In genomic region chr1:119329521-119329920, GRCh38 we compare ENCODE assay signal across 30 cellular contexts. TPM values are rescaled to one million over a fixed set of nuclear protein-coding genes. Genes with fewer than 3 reads are reported as not detected.
"Had no signal": no experiment of that assay in that cellular context is flagged by ENCODE, and none has a peak within 500 bp of the region (broad histone marks: within the 10 kb centered on the region; RNA-seq: fewer than 3 reads in every experiment).

No MANE protein-coding gene starts in this region.

- DNase-seq: activated CD4-positive, alpha-beta memory T cell treated with anti-CD3 and anti-CD28 coated beads for 36 hours; activated CD4-positive, alpha-beta T cell treated with anti-CD3 and anti-CD28 coated beads, Interleukin-2, amount 10 ng/mL, durations not matched to agents 24 days and 14 days; activated CD8-positive, alpha-beta memory T cell treated with anti-CD3 and anti-CD28 coated beads, Interleukin-2, amount 50 U/mL, for 4 hours; activated effector memory CD4-positive, alpha-beta T cell treated with anti-CD3 and anti-CD28 coated beads, Interleukin-2, amount 50 U/mL, for 16 hours; activated naive CD4-positive, alpha-beta T cell treated with anti-CD3 and anti-CD28 coated beads for 36 hours; activated naive CD8-positive, alpha-beta T cell treated with anti-CD3 and anti-CD28 coated beads for 36 hours; activated T-cell treated with anti-CD3 and anti-CD28 coated beads, Interleukin-2, amount 50 U/mL, for 1 hour; aorta; body of pancreas; cortex of kidney; effector memory CD8-positive, alpha-beta T cell; erythroblast; gastrocnemius medialis; hippocampal formation; immature natural killer cell; kidney; left colon; natural killer cell; posterior cingulate gyrus; right lobe of liver; stimulated activated CD4-positive, alpha-beta T cell treated with anti-CD3 and anti-CD28 coated beads, Interleukin-15, amount 100 ng/mL, for 24 hours; stimulated activated CD4-positive, alpha-beta T cell treated with anti-CD3 and anti-CD28 coated beads, Interleukin-2, amount 100 ng/mL, for 24 hours; stimulated activated naive B cell treated with anti-CD40 and anti-IgM and Interleukin-4, amounts not matched to agents 10 μg/mL and 1 μg/mL and 100 μg/mL, for 72 hours; stomach; thyroid gland; upper lobe of right lung had no signal

- H3K36me3 Mint-ChIP-seq: activated CD4-positive, alpha-beta memory T cell treated with anti-CD3 and anti-CD28 coated beads for 36 hours; activated naive CD8-positive, alpha-beta T cell treated with anti-CD3 and anti-CD28 coated beads for 36 hours; immature natural killer cell; mesothelial cell of epicardium; natural killer cell; stimulated activated naive B cell treated with anti-CD40 and anti-IgM and Interleukin-4, amounts not matched to agents 10 μg/mL and 1 μg/mL and 100 μg/mL, for 72 hours had no signal

- ATAC-seq: activated CD4-positive, CD25-positive, alpha-beta regulatory T cell treated with anti-CD3 and anti-CD28 coated beads, Interleukin-2, amount 50 U/mL, for 24 hours; body of pancreas; effector memory CD8-positive, alpha-beta T cell; gastrocnemius medialis; left colon; natural killer cell; right lobe of liver; stimulated activated naive B cell treated with anti-CD40 and anti-IgM and Interleukin-4, amounts not matched to agents 10 μg/mL and 1 μg/mL and 100 μg/mL, for 72 hours; upper lobe of right lung had no signal

- H3K4me3 Mint-ChIP-seq: activated CD4-positive, alpha-beta memory T cell treated with anti-CD3 and anti-CD28 coated beads for 36 hours; activated CD4-positive, alpha-beta T cell treated with anti-CD3 and anti-CD28 coated beads, Interleukin-2, amount 10 ng/mL, durations not matched to agents 24 days and 14 days; activated naive CD4-positive, alpha-beta T cell treated with anti-CD3 and anti-CD28 coated beads for 36 hours; activated naive CD8-positive, alpha-beta T cell treated with anti-CD3 and anti-CD28 coated beads for 36 hours; activated T-helper 1 cell treated with anti-CD3 and anti-CD28 coated beads, Interleukin-12 subunit alpha, Interleukin-12 subunit beta, Interleukin-2, Interleukin-4 antibody, amounts not matched to agents 30 ng/mL and 10 ng/mL and 1 ng/mL, durations not matched to agents 14 hours and 24 hours and 36 hours; effector memory CD8-positive, alpha-beta T cell; mesothelial cell of epicardium; natural killer cell; stimulated activated naive B cell treated with anti-CD40 and anti-IgM and Interleukin-4, amounts not matched to agents 10 μg/mL and 1 μg/mL and 100 μg/mL, for 72 hours had no signal

- H3K9me3 Mint-ChIP-seq: activated CD4-positive, alpha-beta memory T cell treated with anti-CD3 and anti-CD28 coated beads for 36 hours; activated CD4-positive, alpha-beta T cell treated with anti-CD3 and anti-CD28 coated beads, Interleukin-2, amount 10 ng/mL, durations not matched to agents 24 days and 14 days; activated naive CD4-positive, alpha-beta T cell treated with anti-CD3 and anti-CD28 coated beads for 36 hours; activated naive CD8-positive, alpha-beta T cell treated with anti-CD3 and anti-CD28 coated beads for 36 hours; activated T-helper 1 cell treated with anti-CD3 and anti-CD28 coated beads, Interleukin-12 subunit alpha, Interleukin-12 subunit beta, Interleukin-2, Interleukin-4 antibody, amounts not matched to agents 30 ng/mL and 10 ng/mL and 1 ng/mL, durations not matched to agents 14 hours and 24 hours and 36 hours; effector memory CD8-positive, alpha-beta T cell; immature natural killer cell; mesothelial cell of epicardium; natural killer cell had no signal

- H3K27ac Mint-ChIP-seq: activated CD4-positive, alpha-beta memory T cell treated with anti-CD3 and anti-CD28 coated beads for 36 hours; activated CD4-positive, alpha-beta T cell treated with anti-CD3 and anti-CD28 coated beads, Interleukin-2, amount 10 ng/mL, durations not matched to agents 24 days and 14 days; activated naive CD4-positive, alpha-beta T cell treated with anti-CD3 and anti-CD28 coated beads for 36 hours; activated naive CD8-positive, alpha-beta T cell treated with anti-CD3 and anti-CD28 coated beads for 36 hours; activated T-helper 1 cell treated with anti-CD3 and anti-CD28 coated beads, Interleukin-12 subunit alpha, Interleukin-12 subunit beta, Interleukin-2, Interleukin-4 antibody, amounts not matched to agents 30 ng/mL and 10 ng/mL and 1 ng/mL, durations not matched to agents 14 hours and 24 hours and 36 hours; effector memory CD8-positive, alpha-beta T cell; mesothelial cell of epicardium; natural killer cell; stimulated activated naive B cell treated with anti-CD40 and anti-IgM and Interleukin-4, amounts not matched to agents 10 μg/mL and 1 μg/mL and 100 μg/mL, for 72 hours had no signal

RNA-seq across cellular contexts. Expression of gene HAO2, which starts 39.1 kb away (rescaled TPM):
- polyA plus RNA-seq: aorta, immature natural killer cell, smooth muscle cell, stomach had no signal
